ENCODE assay signal across 10 cellular contexts in the genomic region with DNA sequence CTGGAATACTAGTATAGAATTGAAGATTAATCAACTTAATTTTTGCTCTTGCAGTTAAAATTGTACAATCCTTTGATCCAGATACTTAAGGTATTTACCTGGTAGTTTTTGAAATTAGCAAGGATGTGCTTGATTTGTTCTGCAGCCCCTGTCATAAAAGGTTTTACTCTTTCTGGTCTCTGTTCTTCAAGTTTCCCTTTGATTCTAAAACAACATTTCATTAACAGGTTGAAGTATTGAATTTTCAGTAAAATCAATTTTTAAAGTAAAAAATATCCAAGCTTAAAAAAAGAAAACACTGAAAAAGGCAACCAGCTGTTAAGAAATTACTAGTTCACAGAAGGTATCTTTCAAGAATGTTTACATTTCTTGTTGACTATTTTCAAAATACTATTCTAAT. TPM values are rescaled to one million over a fixed set of nuclear protein-coding genes. Genes with fewer than 3 reads are reported as not detected.
DNase-seq lines count a peak whose midpoint lies in the region; ATAC-seq and TF ChIP-seq lines count a peak whose summit lies in the region.
"Had no signal": no experiment of that assay in that cellular context is flagged by ENCODE, and none has a peak within 500 bp of the region (broad histone marks: within the 10 kb centered on the region; RNA-seq: fewer than 3 reads in every experiment).

No MANE protein-coding gene starts in this region.

- H3K4me1 Mint-ChIP-seq in nephron progenitor cell: peaks cover 59% of the 10 kb centered on the region

- peak overlapping the region; percentile 98 to 100 (median 99) for H3K9ac ChIP-seq in BLaER1 treated with 17β-estradiol and CSF1 and Interleukin-3, amounts not matched to agents 10 nM and 100 nM
- H3K9ac ChIP-seq in MM.1S (ENCODE audit: low read length): peak overlapping the region; percentile 23; the same call in 1 of the 2 replicates

- H3K4me3 Mint-ChIP-seq in nephron progenitor cell: peak overlapping the region; percentile 99

- no peaks in the 10 kb centered on the region for H3K27me3 Mint-ChIP-seq in nephron progenitor cell (ENCODE audit: low read depth, poor library complexity)

- no peaks in the 10 kb centered on the region for H3K9me3 Mint-ChIP-seq in nephron progenitor cell

- no peaks in the 10 kb centered on the region for H3K27me3 ChIP-seq in BLaER1 treated with 17β-estradiol and CSF1 and Interleukin-3, amounts not matched to agents 10 nM and 100 nM
- H3K27me3 ChIP-seq in MM.1S (replicated peaks; ENCODE audit: insufficient read depth, low read length) (no peaks in the 10 kb centered on the region), ectodermal cell (ENCODE audit: control insufficient read depth, insufficient read depth, low read length, poor library complexity, severe bottlenecking) (no peaks in the 10 kb centered on the region), aorta (ENCODE audit: control insufficient read depth in 1 of 2, insufficient read depth in 2 of 2, low read length in 1 of 2) (no peaks in the 10 kb centered on the region)

- peaks cover 53 to 65% (median 60%) of the 10 kb centered on the region in 11 experiments for H3K36me3 ChIP-seq in BLaER1 treated with 17β-estradiol and CSF1 and Interleukin-3, amounts not matched to agents 10 nM and 100 nM
- H3K36me3 ChIP-seq in MM.1S (replicated peaks; ENCODE audit: insufficient read depth, low read length) (peaks cover 12% of the 10 kb centered on the region; the same call in 1 of the 2 replicates), ectodermal cell (ENCODE audit: control insufficient read depth, insufficient read depth, low read length) (peaks cover 43% of the 10 kb centered on the region), aorta (ENCODE audit: control insufficient read depth in 1 of 2, insufficient read depth in 2 of 2, low read length in 1 of 2) (peaks cover 3 to 18% of the 10 kb centered on the region in 2 donors)

- no peak overlapping the region for H3K27ac Mint-ChIP-seq in nephron progenitor cell

- peak overlapping the region; percentile 72 to 95 (median 88) for H3K4me3 ChIP-seq in BLaER1 treated with 17β-estradiol and CSF1 and Interleukin-3, amounts not matched to agents 10 nM and 100 nM
- peak overlapping the region; percentile 78 for H3K4me3 ChIP-seq in MM.1S (ENCODE audit: low read length)
- peak overlapping the region; percentile 98 for H3K4me3 ChIP-seq in ectodermal cell (ENCODE audit: insufficient read depth, low read depth, low read length)
- peak overlapping the region in 1 of 2 donors; percentile 81 for H3K4me3 ChIP-seq in aorta (ENCODE audit: low read length in 2 of 2)

- intact Hi-C loops in aorta (cut with DNase I): no loop called here

- TF ChIP-seq CTCF in MM.1S (IDR thresholded peaks at IDR 0.05; ENCODE audit: low read length): no peak
- TF ChIP-seq CTCF in nephron progenitor cell (IDR thresholded peaks at IDR 0.05): no peak

- DNase-seq in MM.1S (no peak), nephron progenitor cell (no peak), aorta (no peak), ureter (ENCODE audit: low spot score) (no peak), germinal center (ENCODE audit: low spot score) (no peak)
- DNase-seq: activated CD8-positive, alpha-beta memory T cell treated with anti-CD3 and anti-CD28 coated beads, Interleukin-2, amount 50 U/mL, for 4 hours; retina had no signal

- H2AFZ ChIP-seq in MM.1S (ENCODE audit: low read length): no peak overlapping the region

- H4K20me1 ChIP-seq in BLaER1 treated with 17β-estradiol and CSF1 and Interleukin-3, amounts not matched to agents 10 nM and 100 nM: peaks cover 61 to 65% (median 63%) of the 10 kb centered on the region in 11 experiments
- peaks cover 27% of the 10 kb centered on the region for H4K20me1 ChIP-seq in MM.1S (ENCODE audit: insufficient read depth, low read length)

- H3K36me3 Mint-ChIP-seq in nephron progenitor cell (ENCODE audit: low read depth): peaks cover 62% of the 10 kb centered on the region

- no peaks in the 10 kb centered on the region for H3K9me2 ChIP-seq in MM.1S (replicated peaks; ENCODE audit: insufficient read depth, low read length)

- peaks cover 0 to 7% (median 0%) of the 10 kb centered on the region in 11 experiments; a peak in 3 of 22 replicates for H3K9me3 ChIP-seq in BLaER1 treated with 17β-estradiol and CSF1 and Interleukin-3, amounts not matched to agents 10 nM and 100 nM (replicated peaks in 1 of 11)
- no peaks in the 10 kb centered on the region for H3K9me3 ChIP-seq in MM.1S (replicated peaks; ENCODE audit: insufficient read depth, low read length)
- no peaks in the 10 kb centered on the region for H3K9me3 ChIP-seq in ectodermal cell (ENCODE audit: control insufficient read depth, low read length)
- H3K9me3 ChIP-seq in aorta (ENCODE audit: control insufficient read depth, low read length): no peaks in the 10 kb centered on the region

- H3K4me2 ChIP-seq in BLaER1 treated with 17β-estradiol and CSF1 and Interleukin-3, amounts not matched to agents 10 nM and 100 nM: peak overlapping the region; percentile 91 to 97 (median 93)
- peak overlapping the region; percentile 79 for H3K4me2 ChIP-seq in MM.1S (ENCODE audit: low read depth, low read length)

- H3K27ac ChIP-seq in BLaER1 treated with 17β-estradiol and CSF1 and Interleukin-3, amounts not matched to agents 10 nM and 100 nM: peak overlapping the region; percentile 24 to 100 (median 99); a peak in 21 of 22 replicates
- H3K27ac ChIP-seq in MM.1S (ENCODE audit: low read length): peak overlapping the region; percentile 97; the same call in 1 of the 2 replicates
- no peak overlapping the region for H3K27ac ChIP-seq in ectodermal cell (ENCODE audit: insufficient read depth, low read depth, low read length, poor library complexity, severe bottlenecking)
- no peak overlapping the region for H3K27ac ChIP-seq in aorta (ENCODE audit: low read depth in 1 of 2, low read length in 2 of 2)

- H3F3A ChIP-seq in MM.1S (ENCODE audit: insufficient read depth, low read length): 0 out of 2 replicates have a peak, but pooled peaks cover 21% of the 10 kb centered on the region

- ATAC-seq in aorta (ENCODE audit: low FRiP score) (no peak), HG02798 (IDR thresholded peaks at IDR 0.05; ENCODE audit: poor library complexity, unreplicated experiment) (no peak)

- H3K79me2 ChIP-seq in MM.1S (ENCODE audit: low read length): peaks cover 45% of the 10 kb centered on the region

- peaks cover 58 to 68% (median 63%) of the 10 kb centered on the region in 10 experiments for H3K4me1 ChIP-seq in BLaER1 treated with 17β-estradiol and CSF1 and Interleukin-3, amounts not matched to agents 10 nM and 100 nM
- H3K4me1 ChIP-seq in MM.1S (ENCODE audit: low read length): 0 out of 2 replicates have a peak, but pooled peaks cover 7% of the 10 kb centered on the region
- H3K4me1 ChIP-seq in ectodermal cell (ENCODE audit: control insufficient read depth, insufficient read depth, low read length): peaks cover 12% of the 10 kb centered on the region
- peaks cover 2 to 17% of the 10 kb centered on the region in 2 donors for H3K4me1 ChIP-seq in aorta (ENCODE audit: control insufficient read depth in 1 of 2, insufficient read depth in 2 of 2, low read length in 2 of 2)

RNA-seq across cellular contexts. Expression of gene TPT1, which starts 1.6 kb away (rescaled TPM):
- polyA plus RNA-seq in ectodermal cell (2013, experiment 1 of 4): 2,657 TPM
- 2,494 TPM for polyA plus RNA-seq in ectodermal cell (2013, experiment 2 of 4)
- 2,166 TPM for polyA plus RNA-seq in ectodermal cell (2013, experiment 3 of 4)
- 2,512 TPM for polyA plus RNA-seq in ectodermal cell (2013, experiment 4 of 4)
- total RNA-seq in aorta (1,000 to 10,000 TPM; 3,196 to 4,441 TPM), ureter (4,913 TPM)
- over 10,000 TPM in 1 of 2 donors, 1,000 to 10,000 TPM in 1; 5,995 to 18,191 TPM for polyA plus RNA-seq in aorta

Comparison
In these comparisons a context has a peak if more than half of its experiments do, and no peak if none do; other contexts are left out.
1. H3K27ac ChIP-seq: peak in BLaER1 treated with 17β-estradiol and CSF1 and Interleukin-3, amounts not matched to agents 10 nM and 100 nM (11 of 11) and MM.1S (single experiment); none in ectodermal cell (single experiment) and aorta (0 of 2).